8 cellular contexts compared by ENCODE assay signal in the genomic region with DNA sequence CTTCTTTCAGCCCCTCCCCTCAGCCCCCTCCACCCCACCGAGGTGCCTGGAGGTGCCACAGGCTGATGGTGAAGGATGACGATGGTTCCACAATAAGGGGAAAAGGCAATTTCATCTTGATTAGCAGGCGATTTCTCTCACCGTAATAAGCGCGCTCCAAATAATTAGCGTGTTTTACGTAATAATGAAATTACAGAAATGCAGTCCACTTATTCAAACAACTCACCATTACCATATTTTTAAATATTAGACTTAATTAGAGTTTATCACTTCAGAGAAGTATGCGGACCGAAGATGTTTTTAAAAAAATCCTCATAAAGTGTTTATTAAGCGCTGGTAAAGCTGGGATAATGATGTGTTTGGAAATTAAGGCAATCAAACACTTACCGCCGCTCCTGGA.
"Had no signal": no experiment of that assay in that cellular context is flagged by ENCODE, and none has a peak within 500 bp of the region (broad histone marks: within the 10 kb centered on the region; RNA-seq: fewer than 3 reads in every experiment).

No MANE protein-coding gene starts in this region.

- H3K4me2 ChIP-seq: GM23338 had no signal

- DNase-seq: H9, HCEC 1CT, KG1 had no signal

- FAIRE-seq: H1, H54, HepG2 had no signal

- H3K9me3 Mint-ChIP-seq: IgD-negative memory B cell had no signal

- H3K27ac Mint-ChIP-seq: GM23338, H9, IgD-negative memory B cell had no signal

- H3K27me3 Mint-ChIP-seq: IgD-negative memory B cell had no signal

- H3K4me3 ChIP-seq: GM23338 had no signal

- H3K4me3 Mint-ChIP-seq: GM23338, H9, IgD-negative memory B cell had no signal

- ATAC-seq: GM23338, HepG2 had no signal

- H2AFZ ChIP-seq: GM23338 had no signal

- H3K4me1 Mint-ChIP-seq: GM23338, H9 had no signal
